26 cellular contexts compared by ENCODE assay signal in the genomic region with DNA sequence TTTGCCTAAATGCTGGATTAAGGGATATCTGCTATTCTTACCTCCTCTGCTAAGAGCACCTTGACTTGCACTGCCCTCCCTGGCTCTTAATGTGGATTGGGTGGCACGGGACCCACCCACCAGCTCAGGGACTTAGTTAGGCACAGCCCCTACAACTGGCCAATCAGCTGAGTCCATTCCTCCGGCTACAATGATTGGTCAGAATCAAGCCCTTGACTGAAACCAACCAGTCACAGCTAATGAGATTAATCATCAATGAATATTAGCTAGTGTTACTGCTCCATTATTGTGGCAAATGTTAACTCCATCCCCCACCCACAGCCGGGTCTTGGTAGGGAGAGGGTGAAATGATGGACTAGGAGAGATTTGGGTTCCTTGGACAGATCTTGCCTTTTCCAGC.
DNase-seq lines count a peak whose midpoint lies in the region; ATAC-seq, FAIRE-seq and TF ChIP-seq lines count a peak whose summit lies in the region.
"Had no signal": no experiment of that assay in that cellular context is flagged by ENCODE, and none has a peak within 500 bp of the region (broad histone marks: within the 10 kb centered on the region; RNA-seq: fewer than 3 reads in every experiment).

No MANE protein-coding gene starts in this region.

- H3K4me1 ChIP-seq in neural progenitor cell (peaks cover 25% of the 10 kb centered on the region), HepG2 (ENCODE audit: insufficient read depth, low read length) (peaks cover 14% of the 10 kb centered on the region)

- H3K79me2 ChIP-seq in neural progenitor cell (ENCODE audit: low read depth), result no peaks in the 10 kb centered on the region
- H3K79me2 ChIP-seq in HepG2 (ENCODE audit: insufficient read depth, low read length), result no peaks in the 10 kb centered on the region

- no peak for FAIRE-seq in HepG2 (lab: Jason Lieb, UNC)
- FAIRE-seq: colon, GM12892, HTR-8/SVneo had no signal

- peaks cover 3% of the 10 kb centered on the region for H3K9me3 Mint-ChIP-seq in neural progenitor cell
- H3K9me3 Mint-ChIP-seq: activated T-cell treated with anti-CD3 and anti-CD28 coated beads, Interleukin-2, amount 50 U/mL, for 4 hours had no signal

- no peak overlapping the region for H2AFZ ChIP-seq in neural progenitor cell (replicated peaks)
- H2AFZ ChIP-seq in HepG2 (ENCODE audit: low read length), result no peak overlapping the region

- CTCF ChIA-PET in RWPE1 (lab: Yijun Ruan, JAX), result no interaction called here
- CTCF ChIA-PET in HepG2 (lab: Yijun Ruan, JAX; ENCODE audit: low intra/inter-chr PET ratio, low total read pairs), result no interaction called here

- no peak overlapping the region for H3K4me3 Mint-ChIP-seq in neural progenitor cell
- H3K4me3 Mint-ChIP-seq: activated T-cell treated with anti-CD3 and anti-CD28 coated beads, Interleukin-2, amount 50 U/mL, for 4 hours; neural crest cell; stimulated activated naive CD8-positive, alpha-beta T cell treated with anti-CD3 and anti-CD28 coated beads, Interleukin-15, amount 100 ng/mL, for 72 hours had no signal

- TF ChIP-seq RAD21 in HepG2 (CRISPR knock-in tag; IDR thresholded peaks at IDR 0.05), result no peak

- H3K4me3 ChIP-seq in epithelial cell of esophagus (ENCODE audit: low read length), result no peak overlapping the region
- no peak overlapping the region for H3K4me3 ChIP-seq in neural progenitor cell
- H3K4me3 ChIP-seq in HepG2 (replicated peaks in 1 of 3; ENCODE audit: insufficient read depth in 1 of 3, low read depth in 2 of 3, low read length in 3 of 3), result no peak overlapping the region
- H3K4me3 ChIP-seq: esophagus muscularis mucosa, gastrocnemius medialis, lower lobe of right lung, sigmoid colon, tibial artery had no signal

- POLR2A ChIA-PET in RWPE1 (lab: Yijun Ruan, JAX; ENCODE audit: low non-redundant PET), result no interaction called here
- POLR2A ChIA-PET in HepG2 (lab: Yijun Ruan, JAX), result no interaction called here

- intact Hi-C loops in Right ventricle myocardium inferior (cut with DNase I), result no loop called here
- intact Hi-C loops in HepG2 (cut with micrococcal nuclease; ENCODE audit: unreplicated experiment), result no loop called here

- H3K27ac ChIP-seq in RWPE1 (peak overlapping the region; percentile 99), neural progenitor cell (no peak overlapping the region), HepG2 (ENCODE audit: extremely low read length, insufficient read depth, low read length) (no peak overlapping the region)
- H3K27ac ChIP-seq: C4-2B, esophagus muscularis mucosa, gastrocnemius medialis, lower lobe of right lung, sigmoid colon, tibial artery had no signal

- no peaks in the 10 kb centered on the region for H4K20me1 ChIP-seq in neural progenitor cell (ENCODE audit: low read depth)
- no peaks in the 10 kb centered on the region for H4K20me1 ChIP-seq in HepG2 (ENCODE audit: insufficient read depth, low read length)

- no peak for ATAC-seq in Right ventricle myocardium inferior
- no peak for ATAC-seq in HepG2
- ATAC-seq: activated T-cell treated with anti-CD3 and anti-CD28 coated beads, Interleukin-2, amount 50 U/mL, for 4 hours; gastrocnemius medialis; lower lobe of right lung; stimulated activated naive CD8-positive, alpha-beta T cell treated with anti-CD3 and anti-CD28 coated beads, Interleukin-15, amount 100 ng/mL, for 72 hours had no signal

- TF ChIP-seq EP300 in HepG2 (IDR thresholded peaks at IDR 0.05; ENCODE audit: low read depth in 2 of 2, low read length in 2 of 2) (no peak), HepG2 (CRISPR knock-in tag; IDR thresholded peaks at IDR 0.05; ENCODE audit: borderline replicate concordance) (no peak)

- no peak for TF ChIP-seq CTCF in RWPE1 (conservative IDR thresholded peaks at IDR 0.05; ENCODE audit: low read depth)
- TF ChIP-seq CTCF in epithelial cell of esophagus (IDR thresholded peaks at IDR 0.05; ENCODE audit: insufficient read depth, low read depth, low read length, missing control alignments), result no peak
- no peak for TF ChIP-seq CTCF in neural progenitor cell (IDR thresholded peaks at IDR 0.05)
- TF ChIP-seq CTCF in HepG2 (CRISPR knock-in tag; IDR thresholded peaks at IDR 0.05), result no peak

- in situ Hi-C loops in HepG2 (cut with HindIII; ENCODE audit: extremely low pct_ligation_motif_present, low pct_unique_long_range_greater_than_20kb), result no loop called here

- DNase-seq in HK-2 (ENCODE audit: unreplicated experiment) (peak; percentile 74), RWPE1 (ENCODE audit: low spot score) (peak; percentile 92), epithelial cell of esophagus (ENCODE audit: low read depth) (peak; percentile 95), neural progenitor cell (ENCODE audit: low spot score) (no peak), Right ventricle myocardium inferior (ENCODE audit: missing footprints) (no peak), NCI-H524 (lab: John Stamatoyannopoulos, UW) (no peak), HepG2 (ENCODE audit: low spot score) (no peak), EL (no peak)
- DNase-seq: activated T-cell treated with anti-CD3 and anti-CD28 coated beads, Interleukin-2, amount 50 U/mL, for 4 hours; effector CD8-positive, alpha-beta T cell; gastrocnemius medialis; lower lobe of right lung; NCI-H1092; NCI-H1930; OCI-M1; sigmoid colon; stimulated activated naive CD8-positive, alpha-beta T cell treated with anti-CD3 and anti-CD28 coated beads, Interleukin-15, amount 100 ng/mL, for 72 hours; tibial artery had no signal

- H3K27ac Mint-ChIP-seq in neural progenitor cell, result peak overlapping the region; percentile 50
- H3K27ac Mint-ChIP-seq: progenitor cell of endocrine pancreas; stimulated activated naive CD8-positive, alpha-beta T cell treated with anti-CD3 and anti-CD28 coated beads, Interleukin-15, amount 100 ng/mL, for 72 hours had no signal

- no peak overlapping the region for H3K4me2 ChIP-seq in neural progenitor cell
- no peak overlapping the region for H3K4me2 ChIP-seq in HepG2 (ENCODE audit: low read depth, low read length)

- H3K9me3 ChIP-seq in neural progenitor cell (ENCODE audit: low read depth), result no peaks in the 10 kb centered on the region
- H3K9me3 ChIP-seq in HepG2 (ENCODE audit: low read length), result no peaks in the 10 kb centered on the region
- H3K9me3 ChIP-seq: esophagus muscularis mucosa, gastrocnemius medialis, lower lobe of right lung, sigmoid colon, tibial artery had no signal

- BruUV-seq in HepG2 (replicated peaks; lab: Mats Ljungman, UMichigan), result no TSS peak

- 30% methylated on average over 2 of the region's 3 CpGs for WGBS in HepG2 (ENCODE audit: low lambda C conversion rate)

- H3K9ac ChIP-seq in neural progenitor cell, result no peak overlapping the region
- H3K9ac ChIP-seq in HepG2 (ENCODE audit: insufficient read depth, low read depth, low read length), result no peak overlapping the region

- H3K27me3 Mint-ChIP-seq in neural progenitor cell (ENCODE audit: insufficient read depth, low read depth), result peaks cover 6% of the 10 kb centered on the region
- H3K27me3 Mint-ChIP-seq: stimulated activated naive CD8-positive, alpha-beta T cell treated with anti-CD3 and anti-CD28 coated beads, Interleukin-15, amount 100 ng/mL, for 72 hours had no signal

- H3K4me1 Mint-ChIP-seq in neural progenitor cell, result peaks cover 40% of the 10 kb centered on the region
- H3K4me1 Mint-ChIP-seq: stimulated activated naive CD8-positive, alpha-beta T cell treated with anti-CD3 and anti-CD28 coated beads, Interleukin-15, amount 100 ng/mL, for 72 hours had no signal

- H3K36me3 Mint-ChIP-seq in neural progenitor cell, result no peaks in the 10 kb centered on the region

- peaks cover 5% of the 10 kb centered on the region for H3F3A ChIP-seq in neural progenitor cell (ENCODE audit: low read depth)

- TF ChIP-seq POLR2A in HepG2 (IDR thresholded peaks at IDR 0.05; ENCODE audit: insufficient read depth in 1 of 2, low read depth in 2 of 2, low read length in 2 of 2), result no peak

- H3K36me3 ChIP-seq in neural progenitor cell (no peaks in the 10 kb centered on the region), HepG2 (replicated peaks in 1 of 2; ENCODE audit: control insufficient read depth in 1 of 2, insufficient read depth in 2 of 2, low read length in 2 of 2) (no peaks in the 10 kb centered on the region)
- H3K36me3 ChIP-seq: brain microvascular endothelial cell, esophagus muscularis mucosa, gastrocnemius medialis, lower lobe of right lung, sigmoid colon, tibial artery had no signal

- H3K27me3 ChIP-seq in neural progenitor cell, result no peaks in the 10 kb centered on the region
- H3K27me3 ChIP-seq in HepG2 (ENCODE audit: control insufficient read depth in 1 of 2, insufficient read depth in 2 of 2, low read length in 2 of 2), result peaks cover 2 to 19% of the 10 kb centered on the region in 2 experiments; a peak in 2 of 5 replicates
- H3K27me3 ChIP-seq: brain microvascular endothelial cell, esophagus muscularis mucosa, sigmoid colon, tibial artery had no signal

TF ChIP-seq in HepG2, 621 proteins besides CTCF, POLR2A, EP300 and RAD21 (continues in another document):
- TF ChIP-seq SIX4 (CRISPR knock-in tag; IDR thresholded peaks at IDR 0.05) (no peak), SP4 (CRISPR knock-in tag; IDR thresholded peaks at IDR 0.05) (no peak), ZNF709 (CRISPR knock-in tag; IDR thresholded peaks at IDR 0.05) (no peak), PHB2 (IDR thresholded peaks at IDR 0.05; ENCODE audit: partially characterized antibody) (no peak), POGZ (CRISPR knock-in tag; IDR thresholded peaks at IDR 0.05) (no peak), KMT2A (CRISPR knock-in tag; IDR thresholded peaks at IDR 0.05) (no peak), HDAC1 (CRISPR knock-in tag; IDR thresholded peaks at IDR 0.05) (no peak), ZNF572 (CRISPR knock-in tag; IDR thresholded peaks at IDR 0.05) (no peak), GATA4 (IDR thresholded peaks at IDR 0.05; ENCODE audit: borderline replicate concordance, low read depth) (no peak), ZBTB21 (CRISPR knock-in tag; IDR thresholded peaks at IDR 0.05) (no peak), ZNF329 (CRISPR knock-in tag; IDR thresholded peaks at IDR 0.05; ENCODE audit: low read depth) (no peak)
- TF ChIP-seq, protein P1, sequence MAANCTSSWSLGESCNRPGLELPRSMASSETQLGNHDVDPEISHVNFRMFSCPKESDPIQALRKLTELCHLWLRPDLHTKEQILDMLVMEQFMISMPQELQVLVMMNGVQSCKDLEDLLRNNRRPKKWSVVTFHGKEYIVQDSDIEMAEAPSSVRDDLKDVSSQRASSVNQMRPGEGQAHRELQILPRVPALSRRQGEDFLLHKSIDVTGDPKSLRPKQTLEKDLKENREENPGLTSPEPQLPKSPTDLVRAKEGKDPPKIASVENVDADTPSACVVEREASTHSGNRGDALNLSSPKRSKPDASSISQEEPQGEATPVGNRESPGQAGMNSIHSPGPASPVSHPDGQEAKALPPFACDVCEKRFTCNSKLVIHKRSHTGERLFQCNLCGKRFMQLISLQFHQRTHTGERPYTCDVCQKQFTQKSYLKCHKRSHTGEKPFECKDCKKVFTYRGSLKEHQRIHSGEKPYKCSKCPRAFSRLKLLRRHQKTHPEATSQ (CRISPR knock-in tag; IDR thresholded peaks at IDR 0.05; ENCODE audit: borderline replicate concordance), result no peak

Comparison
In these comparisons a context has a peak if more than half of its experiments do, and no peak if none do; other contexts are left out.
1. DNase-seq: peak in HK-2 (single experiment), RWPE1 (single experiment) and epithelial cell of esophagus (single experiment); none in neural progenitor cell (single experiment), Right ventricle myocardium inferior (single experiment), NCI-H524 (0 of 2), HepG2 (single experiment) and EL (single experiment).